Comparison of ENCODE assay signal across 11 cellular contexts in the genomic region with DNA sequence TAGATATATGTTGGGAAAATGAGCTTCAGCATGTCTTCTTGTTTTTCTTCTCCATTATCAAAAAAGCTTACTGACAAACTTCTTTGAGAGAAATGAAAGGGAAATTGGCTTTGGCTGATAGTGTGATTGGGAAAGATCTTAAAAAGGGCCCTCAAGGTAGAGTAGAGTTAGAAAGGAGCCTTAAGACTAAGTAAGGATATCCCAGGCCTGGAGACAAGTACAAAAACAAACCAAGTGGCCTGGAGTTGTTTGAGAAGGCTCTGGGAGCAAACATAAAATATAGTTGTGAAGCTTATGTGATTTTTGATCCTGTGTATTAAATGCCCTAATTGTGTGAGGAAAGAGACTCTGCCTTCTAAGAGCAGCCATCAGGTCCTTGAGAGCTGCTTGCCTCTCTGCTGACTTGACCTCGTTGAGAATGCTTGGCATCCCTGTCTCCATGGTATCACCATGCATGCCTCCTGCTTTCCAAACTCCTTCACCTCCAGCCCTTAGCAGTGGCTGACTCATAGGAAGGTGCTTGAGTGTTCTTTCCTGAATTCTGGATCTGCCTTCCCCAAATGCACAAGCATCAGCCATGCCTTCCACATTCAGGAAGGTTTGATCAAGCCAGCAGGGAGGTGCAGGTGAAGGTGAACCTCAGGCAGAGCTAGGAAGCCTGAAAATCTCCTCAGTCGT.
A peak's percentile ranks its signal among the peaks of the same experiment; 100 is the strongest.
DNase-seq lines count a peak whose midpoint lies in the region; ATAC-seq, FAIRE-seq and TF ChIP-seq lines count a peak whose summit lies in the region.
"Had no signal": no experiment of that assay in that cellular context is flagged by ENCODE, and none has a peak within 500 bp of the region (broad histone marks: within the 10 kb centered on the region; RNA-seq: fewer than 3 reads in every experiment).

No MANE protein-coding gene starts in this region.

- H3K9me3 Mint-ChIP-seq in activated CD8-positive, alpha-beta T cell treated with anti-CD3 and anti-CD28 coated beads for 36 hours = no peaks in the 10 kb centered on the region
- H3K9me3 Mint-ChIP-seq in activated CD8-positive, alpha-beta T cell treated with anti-CD3 and anti-CD28 coated beads, Interleukin-2, amount 10 ng/mL, durations not matched to agents 7 days and 5 days (ENCODE audit: insufficient read depth) = no peaks in the 10 kb centered on the region
- no peaks in the 10 kb centered on the region for H3K9me3 Mint-ChIP-seq in astrocyte (ENCODE audit: unreplicated experiment)
- H3K9me3 Mint-ChIP-seq: IgD-negative memory B cell had no signal

- no peak overlapping the region for H3K4me2 ChIP-seq in astrocyte (ENCODE audit: low read length)

- DNase-seq in activated CD8-positive, alpha-beta T cell treated with anti-CD3 and anti-CD28 coated beads for 36 hours = no peak
- no peak for DNase-seq in activated CD8-positive, alpha-beta T cell treated with anti-CD3 and anti-CD28 coated beads, Interleukin-2, amount 10 ng/mL, durations not matched to agents 7 days and 5 days
- DNase-seq in astrocyte (ENCODE audit: low read depth) (peak; percentile 74), left ventricle myocardium superior (no peak), thoracic aorta (ENCODE audit: low spot score) (peak; percentile 3), HAP-1 (ENCODE audit: low spot score in 2 of 2) (no peak), NCI-H1048 (lab: John Stamatoyannopoulos, UW) (no peak)
- DNase-seq: NCI-H526 had no signal

- H3K27me3 ChIP-seq in astrocyte (ENCODE audit: insufficient read depth, low read length) = no peaks in the 10 kb centered on the region
- no peaks in the 10 kb centered on the region for H3K27me3 ChIP-seq in thoracic aorta (replicated peaks; ENCODE audit: insufficient read depth)
- H3K27me3 ChIP-seq in HAP-1 (ENCODE audit: low read depth) = no peaks in the 10 kb centered on the region
- H3K27me3 ChIP-seq: ascending aorta had no signal

- intact Hi-C loops in activated CD8-positive, alpha-beta T cell treated with anti-CD3 and anti-CD28 coated beads for 36 hours (cut with micrococcal nuclease) = no loop called here
- intact Hi-C loops in left ventricle myocardium superior (cut with micrococcal nuclease) = no loop called here

- H3K27me3 Mint-ChIP-seq in activated CD8-positive, alpha-beta T cell treated with anti-CD3 and anti-CD28 coated beads for 36 hours = no peaks in the 10 kb centered on the region
- H3K27me3 Mint-ChIP-seq in activated CD8-positive, alpha-beta T cell treated with anti-CD3 and anti-CD28 coated beads, Interleukin-2, amount 10 ng/mL, durations not matched to agents 7 days and 5 days (ENCODE audit: low read depth) = no peaks in the 10 kb centered on the region
- no peaks in the 10 kb centered on the region for H3K27me3 Mint-ChIP-seq in astrocyte (ENCODE audit: low read depth, unreplicated experiment)
- H3K27me3 Mint-ChIP-seq: IgD-negative memory B cell had no signal

- peak; percentile 76 for FAIRE-seq in astrocyte (lab: Jason Lieb, UNC)

- H3K36me3 ChIP-seq in astrocyte (ENCODE audit: insufficient read depth, low read length) (peaks cover 19% of the 10 kb centered on the region), thoracic aorta (peaks cover 23% of the 10 kb centered on the region), HAP-1 (replicated peaks) (no peaks in the 10 kb centered on the region)

- no peaks in the 10 kb centered on the region for H4K20me1 ChIP-seq in astrocyte (ENCODE audit: insufficient read depth, low read length)

- CTCF ChIA-PET in activated CD8-positive, alpha-beta T cell treated with anti-CD3 and anti-CD28 coated beads for 36 hours (lab: Charles Lee) = interaction anchor here (0.8 to 1.5 kb wide), 6 partner anchors 13 to 154 kb away, joined by 3 to 4 read pairs (median 3); no protein-coding TSS in a partner anchor
- CTCF ChIA-PET in activated CD8-positive, alpha-beta T cell treated with anti-CD3 and anti-CD28 coated beads, Interleukin-2, amount 10 ng/mL, durations not matched to agents 7 days and 5 days (lab: Charles Lee) = interaction anchor here (1.0 kb wide), 1 partner anchor 9 kb away, joined by 4 read pairs; no protein-coding TSS in a partner anchor

- H3K27ac ChIP-seq in astrocyte (ENCODE audit: low read depth, low read length) (no peak overlapping the region), thoracic aorta (no peak overlapping the region)

- H3K79me2 ChIP-seq in astrocyte (ENCODE audit: insufficient read depth, low read length) = no peaks in the 10 kb centered on the region

- H3K36me3 Mint-ChIP-seq in activated CD8-positive, alpha-beta T cell treated with anti-CD3 and anti-CD28 coated beads for 36 hours (ENCODE audit: low read depth) = peaks cover 41% of the 10 kb centered on the region
- H3K36me3 Mint-ChIP-seq in activated CD8-positive, alpha-beta T cell treated with anti-CD3 and anti-CD28 coated beads, Interleukin-2, amount 10 ng/mL, durations not matched to agents 7 days and 5 days (ENCODE audit: low read depth) = peaks cover 73% of the 10 kb centered on the region
- H3K36me3 Mint-ChIP-seq in astrocyte (ENCODE audit: low read depth, unreplicated experiment) = peaks cover 8% of the 10 kb centered on the region

- POLR2A ChIA-PET in activated CD8-positive, alpha-beta T cell treated with anti-CD3 and anti-CD28 coated beads for 36 hours (lab: Charles Lee) = interaction anchor here (0.5 to 1.3 kb wide), 2 partner anchors 79 to 95 kb away, joined by 3 to 5 read pairs; a partner anchor contains a TSS
- POLR2A ChIA-PET in activated CD8-positive, alpha-beta T cell treated with anti-CD3 and anti-CD28 coated beads, Interleukin-2, amount 10 ng/mL, durations not matched to agents 7 days and 5 days (lab: Charles Lee) = no interaction called here

- no peak for ATAC-seq in activated CD8-positive, alpha-beta T cell treated with anti-CD3 and anti-CD28 coated beads for 36 hours
- ATAC-seq in activated CD8-positive, alpha-beta T cell treated with anti-CD3 and anti-CD28 coated beads, Interleukin-2, amount 10 ng/mL, durations not matched to agents 7 days and 5 days = no peak
- peak; percentile 64 for ATAC-seq in left ventricle myocardium superior
- no peak for ATAC-seq in thoracic aorta (ENCODE audit: insufficient number of reproducible peaks, low FRiP score, low read depth)
- ATAC-seq in GM19324 (IDR thresholded peaks at IDR 0.05; ENCODE audit: low FRiP score, unreplicated experiment) = no peak

- in situ Hi-C loops in HAP-1 (cut with MboI; ENCODE audit: low sequenced_read_pairs) = no loop called here

- H3K9ac ChIP-seq in astrocyte (ENCODE audit: low read length) = no peak overlapping the region

- no peak for TF ChIP-seq CTCF in activated CD8-positive, alpha-beta T cell treated with anti-CD3 and anti-CD28 coated beads for 36 hours (IDR thresholded peaks at IDR 0.05)
- TF ChIP-seq CTCF in astrocyte (IDR thresholded peaks at IDR 0.05; ENCODE audit: insufficient read depth, low read depth, low read length) = no peak
- no peak for TF ChIP-seq CTCF in thoracic aorta (IDR thresholded peaks at IDR 0.05)

- no peaks in the 10 kb centered on the region for H3K9me3 ChIP-seq in astrocyte (ENCODE audit: insufficient read depth, low read depth, low read length)
- no peaks in the 10 kb centered on the region for H3K9me3 ChIP-seq in thoracic aorta
- no peaks in the 10 kb centered on the region for H3K9me3 ChIP-seq in HAP-1
- H3K9me3 ChIP-seq: ascending aorta had no signal

- H3K4me1 ChIP-seq in astrocyte (ENCODE audit: insufficient read depth, low read length) (peaks cover 7% of the 10 kb centered on the region), thoracic aorta (ENCODE audit: control insufficient read depth in 1 of 2, low read depth in 2 of 2) (peaks cover 4 to 12% of the 10 kb centered on the region in 2 donors), HAP-1 (no peaks in the 10 kb centered on the region)

- H3K4me3 Mint-ChIP-seq in activated CD8-positive, alpha-beta T cell treated with anti-CD3 and anti-CD28 coated beads for 36 hours = no peak overlapping the region
- H3K4me3 Mint-ChIP-seq in activated CD8-positive, alpha-beta T cell treated with anti-CD3 and anti-CD28 coated beads, Interleukin-2, amount 10 ng/mL, durations not matched to agents 7 days and 5 days = no peak overlapping the region
- peak overlapping the region; percentile 6 for H3K4me3 Mint-ChIP-seq in astrocyte (ENCODE audit: unreplicated experiment)

- H3K4me3 ChIP-seq in astrocyte (ENCODE audit: insufficient read depth, low read depth, low read length) (no peak overlapping the region), thoracic aorta (no peak overlapping the region), HAP-1 (no peak overlapping the region)
- H3K4me3 ChIP-seq: ascending aorta had no signal

- peak overlapping the region; percentile 14 for H3K27ac Mint-ChIP-seq in activated CD8-positive, alpha-beta T cell treated with anti-CD3 and anti-CD28 coated beads for 36 hours
- H3K27ac Mint-ChIP-seq in activated CD8-positive, alpha-beta T cell treated with anti-CD3 and anti-CD28 coated beads, Interleukin-2, amount 10 ng/mL, durations not matched to agents 7 days and 5 days = no peak overlapping the region
- H3K27ac Mint-ChIP-seq in astrocyte (ENCODE audit: unreplicated experiment) = peak overlapping the region; percentile 59
- H3K27ac Mint-ChIP-seq: IgD-negative memory B cell had no signal

- peaks cover 9% of the 10 kb centered on the region for H3K4me1 Mint-ChIP-seq in activated CD8-positive, alpha-beta T cell treated with anti-CD3 and anti-CD28 coated beads for 36 hours (ENCODE audit: low read depth)
- H3K4me1 Mint-ChIP-seq in activated CD8-positive, alpha-beta T cell treated with anti-CD3 and anti-CD28 coated beads, Interleukin-2, amount 10 ng/mL, durations not matched to agents 7 days and 5 days (ENCODE audit: low read depth) = peaks cover 8% of the 10 kb centered on the region
- H3K4me1 Mint-ChIP-seq in astrocyte (ENCODE audit: low read depth, unreplicated experiment) = peaks cover 7% of the 10 kb centered on the region

- H2AFZ ChIP-seq in astrocyte (ENCODE audit: low read depth, low read length) = no peak overlapping the region

Comparison
In these comparisons a context has a peak if more than half of its experiments do, and no peak if none do; other contexts are left out.
1. DNase-seq: peak in astrocyte (single experiment) and thoracic aorta (single experiment); none in activated CD8-positive, alpha-beta T cell treated with anti-CD3 and anti-CD28 coated beads for 36 hours (single experiment), activated CD8-positive, alpha-beta T cell treated with anti-CD3 and anti-CD28 coated beads, Interleukin-2, amount 10 ng/mL, durations not matched to agents 7 days and 5 days (single experiment), left ventricle myocardium superior (single experiment), HAP-1 (0 of 2) and NCI-H1048 (single experiment).